1 cellular context compared by ENCODE assay signal in the genomic region with DNA sequence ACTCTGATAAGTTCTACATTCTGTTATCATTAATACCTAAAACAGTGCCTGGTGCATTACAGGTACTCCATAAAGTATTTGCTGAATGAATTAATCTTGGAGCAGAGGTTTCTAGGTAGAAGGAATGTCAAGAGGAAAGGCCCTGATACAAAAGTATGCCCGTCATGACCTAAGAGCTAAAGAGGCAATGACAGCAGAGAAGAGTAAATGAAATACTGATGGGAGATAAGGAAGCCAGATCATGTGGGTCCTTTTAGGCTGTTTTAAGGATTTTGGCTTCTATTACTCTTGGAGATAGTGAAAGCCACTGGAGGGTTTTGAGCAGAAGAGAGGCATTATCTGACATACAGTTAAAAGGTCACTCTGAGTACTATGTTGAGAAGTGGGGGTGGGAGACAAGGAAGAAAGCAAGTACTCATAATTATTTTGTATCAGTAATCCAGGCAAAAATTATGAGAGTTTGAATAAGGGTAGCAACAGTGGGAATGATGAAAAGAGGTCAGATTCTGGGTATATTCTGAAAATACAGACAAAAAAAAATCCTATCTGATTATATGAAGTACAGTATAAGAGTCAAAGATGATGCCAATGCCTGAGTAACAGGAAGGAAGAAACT.
TF ChIP-seq lines count a peak whose summit lies in the region.

No MANE protein-coding gene starts in this region.

TF ChIP-seq in GM12878, 131 proteins besides CTCF, POLR2A, EP300 and RAD21 (continued from another document):
- TF ChIP-seq, protein P1, sequence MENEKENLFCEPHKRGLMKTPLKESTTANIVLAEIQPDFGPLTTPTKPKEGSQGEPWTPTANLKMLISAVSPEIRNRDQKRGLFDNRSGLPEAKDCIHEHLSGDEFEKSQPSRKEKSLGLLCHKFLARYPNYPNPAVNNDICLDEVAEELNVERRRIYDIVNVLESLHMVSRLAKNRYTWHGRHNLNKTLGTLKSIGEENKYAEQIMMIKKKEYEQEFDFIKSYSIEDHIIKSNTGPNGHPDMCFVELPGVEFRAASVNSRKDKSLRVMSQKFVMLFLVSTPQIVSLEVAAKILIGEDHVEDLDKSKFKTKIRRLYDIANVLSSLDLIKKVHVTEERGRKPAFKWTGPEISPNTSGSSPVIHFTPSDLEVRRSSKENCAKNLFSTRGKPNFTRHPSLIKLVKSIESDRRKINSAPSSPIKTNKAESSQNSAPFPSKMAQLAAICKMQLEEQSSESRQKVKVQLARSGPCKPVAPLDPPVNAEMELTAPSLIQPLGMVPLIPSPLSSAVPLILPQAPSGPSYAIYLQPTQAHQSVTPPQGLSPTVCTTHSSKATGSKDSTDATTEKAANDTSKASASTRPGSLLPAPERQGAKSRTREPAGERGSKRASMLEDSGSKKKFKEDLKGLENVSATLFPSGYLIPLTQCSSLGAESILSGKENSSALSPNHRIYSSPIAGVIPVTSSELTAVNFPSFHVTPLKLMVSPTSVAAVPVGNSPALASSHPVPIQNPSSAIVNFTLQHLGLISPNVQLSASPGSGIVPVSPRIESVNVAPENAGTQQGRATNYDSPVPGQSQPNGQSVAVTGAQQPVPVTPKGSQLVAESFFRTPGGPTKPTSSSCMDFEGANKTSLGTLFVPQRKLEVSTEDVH (IDR thresholded peaks at IDR 0.05; ENCODE audit: low read depth, partially characterized antibody), result no peak
- TF ChIP-seq SREBF2 (IDR thresholded peaks at IDR 0.05; ENCODE audit: low read length) (no peak), CBX3 (IDR thresholded peaks at IDR 0.05; ENCODE audit: borderline replicate concordance, low read depth) (no peak), DPF2 (IDR thresholded peaks at IDR 0.05) (no peak)
- TF ChIP-seq, protein P2, sequence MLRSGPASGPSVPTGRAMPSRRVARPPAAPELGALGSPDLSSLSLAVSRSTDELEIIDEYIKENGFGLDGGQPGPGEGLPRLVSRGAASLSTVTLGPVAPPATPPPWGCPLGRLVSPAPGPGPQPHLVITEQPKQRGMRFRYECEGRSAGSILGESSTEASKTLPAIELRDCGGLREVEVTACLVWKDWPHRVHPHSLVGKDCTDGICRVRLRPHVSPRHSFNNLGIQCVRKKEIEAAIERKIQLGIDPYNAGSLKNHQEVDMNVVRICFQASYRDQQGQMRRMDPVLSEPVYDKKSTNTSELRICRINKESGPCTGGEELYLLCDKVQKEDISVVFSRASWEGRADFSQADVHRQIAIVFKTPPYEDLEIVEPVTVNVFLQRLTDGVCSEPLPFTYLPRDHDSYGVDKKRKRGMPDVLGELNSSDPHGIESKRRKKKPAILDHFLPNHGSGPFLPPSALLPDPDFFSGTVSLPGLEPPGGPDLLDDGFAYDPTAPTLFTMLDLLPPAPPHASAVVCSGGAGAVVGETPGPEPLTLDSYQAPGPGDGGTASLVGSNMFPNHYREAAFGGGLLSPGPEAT (IDR thresholded peaks at IDR 0.05; ENCODE audit: low read depth), result no peak
